ENCODE assay signal across 1 cellular context in genomic region chr19:45779231-45780145, GRCh38.
TF ChIP-seq lines count a peak whose summit lies in the region.

No MANE protein-coding gene starts in this region.

TF ChIP-seq in K562, 482 proteins besides CTCF, POLR2A, EP300 and RAD21 (continued from another document and continues in another):
- no peak for TF ChIP-seq NFIC (IDR thresholded peaks at IDR 0.05)
- no peak for TF ChIP-seq ZFPM2 (CRISPR knock-in tag; IDR thresholded peaks at IDR 0.05)
- TF ChIP-seq ZNF830 (CRISPR knock-in tag; IDR thresholded peaks at IDR 0.05): peak; percentile 44; the same call in 1 of the 2 replicates
- TF ChIP-seq HDAC1 (IDR thresholded peaks at IDR 0.05): peak in 1 of 2 experiments; percentile 71; a peak in 2 of 4 replicates
- TF ChIP-seq ZSCAN32 (CRISPR knock-in tag; IDR thresholded peaks at IDR 0.05): no peak
- no peak for TF ChIP-seq RBM34 (IDR thresholded peaks at IDR 0.05; ENCODE audit: borderline replicate concordance, insufficient read depth, low read length)
- no peak for TF ChIP-seq ARHGAP35 (IDR thresholded peaks at IDR 0.05; ENCODE audit: partially characterized antibody)
- no peak for TF ChIP-seq HOXB6 (CRISPR knock-in tag; IDR thresholded peaks at IDR 0.05; ENCODE audit: borderline replicate concordance)
- TF ChIP-seq BHLHE40 (IDR thresholded peaks at IDR 0.05; ENCODE audit: low read length): peak; percentile 43; the same call in 1 of the 2 replicates
- 0 out of 2 replicates have a peak, but pooled peaks have one; percentile 10 for TF ChIP-seq TAL1 (IDR thresholded peaks at IDR 0.05)
- no peak for TF ChIP-seq NCOA4 (IDR thresholded peaks at IDR 0.05; ENCODE audit: partially characterized antibody)
- TF ChIP-seq, protein P1, sequence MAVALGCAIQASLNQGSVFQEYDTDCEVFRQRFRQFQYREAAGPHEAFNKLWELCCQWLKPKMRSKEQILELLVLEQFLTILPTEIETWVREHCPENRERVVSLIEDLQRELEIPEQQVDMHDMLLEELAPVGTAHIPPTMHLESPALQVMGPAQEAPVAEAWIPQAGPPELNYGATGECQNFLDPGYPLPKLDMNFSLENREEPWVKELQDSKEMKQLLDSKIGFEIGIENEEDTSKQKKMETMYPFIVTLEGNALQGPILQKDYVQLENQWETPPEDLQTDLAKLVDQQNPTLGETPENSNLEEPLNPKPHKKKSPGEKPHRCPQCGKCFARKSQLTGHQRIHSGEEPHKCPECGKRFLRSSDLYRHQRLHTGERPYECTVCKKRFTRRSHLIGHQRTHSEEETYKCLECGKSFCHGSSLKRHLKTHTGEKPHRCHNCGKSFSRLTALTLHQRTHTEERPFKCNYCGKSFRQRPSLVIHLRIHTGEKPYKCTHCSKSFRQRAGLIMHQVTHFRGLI (CRISPR knock-in tag; IDR thresholded peaks at IDR 0.05): no peak
- TF ChIP-seq TRIM28 (IDR thresholded peaks at IDR 0.05): 0 out of 2 replicates have a peak, but pooled peaks have one; percentile 23
- TF ChIP-seq CBX2 (IDR thresholded peaks at IDR 0.05; ENCODE audit: insufficient read depth, low read length, poor library complexity, severe bottlenecking): no peak
- no peak for TF ChIP-seq ELF2 (CRISPR knock-in tag; IDR thresholded peaks at IDR 0.05)
- TF ChIP-seq SMAD3 (CRISPR knock-in tag; conservative IDR thresholded peaks at IDR 0.05): peak; percentile 69; the same call in 1 of the 2 replicates
- peak; percentile 37; the same call in 1 of the 2 replicates for TF ChIP-seq C11orf30 (IDR thresholded peaks at IDR 0.05; ENCODE audit: low read depth)
- no peak for TF ChIP-seq ZC3H8 (IDR thresholded peaks at IDR 0.05)
- peak; percentile 39; the same call in 1 of the 2 replicates for TF ChIP-seq CREB1 (IDR thresholded peaks at IDR 0.05)
- TF ChIP-seq CREB1 (CRISPR knock-in tag; IDR thresholded peaks at IDR 0.05): peak; percentile 42; the same call in 1 of the 2 replicates
- TF ChIP-seq, protein P2, sequence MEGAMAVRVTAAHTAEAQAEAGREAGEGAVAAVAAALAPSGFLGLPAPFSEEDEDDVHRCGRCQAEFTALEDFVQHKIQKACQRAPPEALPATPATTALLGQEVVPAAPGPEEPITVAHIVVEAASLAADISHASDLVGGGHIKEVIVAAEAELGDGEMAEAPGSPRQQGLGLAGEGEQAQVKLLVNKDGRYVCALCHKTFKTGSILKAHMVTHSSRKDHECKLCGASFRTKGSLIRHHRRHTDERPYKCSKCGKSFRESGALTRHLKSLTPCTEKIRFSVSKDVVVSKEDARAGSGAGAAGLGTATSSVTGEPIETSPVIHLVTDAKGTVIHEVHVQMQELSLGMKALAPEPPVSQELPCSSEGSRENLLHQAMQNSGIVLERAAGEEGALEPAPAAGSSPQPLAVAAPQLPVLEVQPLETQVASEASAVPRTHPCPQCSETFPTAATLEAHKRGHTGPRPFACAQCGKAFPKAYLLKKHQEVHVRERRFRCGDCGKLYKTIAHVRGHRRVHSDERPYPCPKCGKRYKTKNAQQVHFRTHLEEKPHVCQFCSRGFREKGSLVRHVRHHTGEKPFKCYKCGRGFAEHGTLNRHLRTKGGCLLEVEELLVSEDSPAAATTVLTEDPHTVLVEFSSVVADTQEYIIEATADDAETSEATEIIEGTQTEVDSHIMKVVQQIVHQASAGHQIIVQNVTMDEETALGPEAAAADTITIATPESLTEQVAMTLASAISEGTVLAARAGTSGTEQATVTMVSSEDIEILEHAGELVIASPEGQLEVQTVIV (CRISPR knock-in tag; IDR thresholded peaks at IDR 0.05; ENCODE audit: borderline replicate concordance): no peak
- peak; percentile 73 for TF ChIP-seq ZNF740 (CRISPR knock-in tag; IDR thresholded peaks at IDR 0.05)
- no peak for TF ChIP-seq ZNF740 (tag; IDR thresholded peaks at IDR 0.05)
- TF ChIP-seq CC2D1A (IDR thresholded peaks at IDR 0.05): peak; percentile 64
- TF ChIP-seq ZKSCAN3 (CRISPR knock-in tag; IDR thresholded peaks at IDR 0.05): no peak
- 0 out of 2 replicates have a peak, but pooled peaks have one; percentile 38 for TF ChIP-seq LARP7 (IDR thresholded peaks at IDR 0.05)
- no peak for TF ChIP-seq NR4A1 (CRISPR knock-in tag; IDR thresholded peaks at IDR 0.05)
- TF ChIP-seq NR4A1 (tag; IDR thresholded peaks at IDR 0.05): no peak
- TF ChIP-seq SOX6 (IDR thresholded peaks at IDR 0.05): peak; percentile 58
- peak in 1 of 2 experiments; percentile 56 for TF ChIP-seq AFF1 (IDR thresholded peaks at IDR 0.05; ENCODE audit: low read depth in 1 of 2, partially characterized antibody in 2 of 2)
- TF ChIP-seq, protein P3, sequence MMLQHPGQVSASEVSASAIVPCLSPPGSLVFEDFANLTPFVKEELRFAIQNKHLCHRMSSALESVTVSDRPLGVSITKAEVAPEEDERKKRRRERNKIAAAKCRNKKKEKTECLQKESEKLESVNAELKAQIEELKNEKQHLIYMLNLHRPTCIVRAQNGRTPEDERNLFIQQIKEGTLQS (IDR thresholded peaks at IDR 0.05): no peak
- TF ChIP-seq, protein P3 (CRISPR knock-in tag; conservative IDR thresholded peaks at IDR 0.05): peak; percentile 15; the same call in 1 of the 2 replicates
- TF ChIP-seq, protein P4, sequence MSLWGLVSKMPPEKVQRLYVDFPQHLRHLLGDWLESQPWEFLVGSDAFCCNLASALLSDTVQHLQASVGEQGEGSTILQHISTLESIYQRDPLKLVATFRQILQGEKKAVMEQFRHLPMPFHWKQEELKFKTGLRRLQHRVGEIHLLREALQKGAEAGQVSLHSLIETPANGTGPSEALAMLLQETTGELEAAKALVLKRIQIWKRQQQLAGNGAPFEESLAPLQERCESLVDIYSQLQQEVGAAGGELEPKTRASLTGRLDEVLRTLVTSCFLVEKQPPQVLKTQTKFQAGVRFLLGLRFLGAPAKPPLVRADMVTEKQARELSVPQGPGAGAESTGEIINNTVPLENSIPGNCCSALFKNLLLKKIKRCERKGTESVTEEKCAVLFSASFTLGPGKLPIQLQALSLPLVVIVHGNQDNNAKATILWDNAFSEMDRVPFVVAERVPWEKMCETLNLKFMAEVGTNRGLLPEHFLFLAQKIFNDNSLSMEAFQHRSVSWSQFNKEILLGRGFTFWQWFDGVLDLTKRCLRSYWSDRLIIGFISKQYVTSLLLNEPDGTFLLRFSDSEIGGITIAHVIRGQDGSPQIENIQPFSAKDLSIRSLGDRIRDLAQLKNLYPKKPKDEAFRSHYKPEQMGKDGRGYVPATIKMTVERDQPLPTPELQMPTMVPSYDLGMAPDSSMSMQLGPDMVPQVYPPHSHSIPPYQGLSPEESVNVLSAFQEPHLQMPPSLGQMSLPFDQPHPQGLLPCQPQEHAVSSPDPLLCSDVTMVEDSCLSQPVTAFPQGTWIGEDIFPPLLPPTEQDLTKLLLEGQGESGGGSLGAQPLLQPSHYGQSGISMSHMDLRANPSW (CRISPR knock-in tag; IDR thresholded peaks at IDR 0.05): 0 out of 2 replicates have a peak, but pooled peaks have one; percentile 35
- peak; percentile 45; the same call in 1 of the 2 replicates for TF ChIP-seq ETV1 (tag; conservative IDR thresholded peaks at IDR 0.05; ENCODE audit: low read depth)
- no peak for TF ChIP-seq RBM15 (IDR thresholded peaks at IDR 0.05; ENCODE audit: insufficient read depth, low read length)
- peak; percentile 52; the same call in 1 of the 2 replicates for TF ChIP-seq SIN3B (IDR thresholded peaks at IDR 0.05; ENCODE audit: low read depth)
- 0 out of 2 replicates have a peak, but pooled peaks have one; percentile 22 for TF ChIP-seq SMARCC2 (IDR thresholded peaks at IDR 0.05; ENCODE audit: low read depth)
- TF ChIP-seq KDM4B (IDR thresholded peaks at IDR 0.05; ENCODE audit: borderline replicate concordance in 2 of 2, low read depth in 1 of 2): no peak
- TF ChIP-seq HMGN3 (IDR thresholded peaks at IDR 0.05; ENCODE audit: borderline replicate concordance, extremely low read depth, insufficient read length, low read depth, low read length): peak; percentile 72
- TF ChIP-seq CCNT2 (IDR thresholded peaks at IDR 0.05; ENCODE audit: borderline replicate concordance, extremely low read depth, insufficient read length, low read depth, low read length): no peak
- TF ChIP-seq RCOR1 (IDR thresholded peaks at IDR 0.05; ENCODE audit: borderline replicate concordance in 1 of 2, low read depth in 2 of 2, low read length in 2 of 2): 0 out of 4 replicates have a peak, but pooled peaks of 1 of the 2 experiments have one; percentile 10
- TF ChIP-seq FOXP1 (CRISPR knock-in tag; IDR thresholded peaks at IDR 0.05): 0 out of 2 replicates have a peak, but pooled peaks have one; percentile 40
- peak; percentile 71 for TF ChIP-seq SMAD4 (CRISPR knock-in tag; conservative IDR thresholded peaks at IDR 0.05)
- TF ChIP-seq, protein P5, sequence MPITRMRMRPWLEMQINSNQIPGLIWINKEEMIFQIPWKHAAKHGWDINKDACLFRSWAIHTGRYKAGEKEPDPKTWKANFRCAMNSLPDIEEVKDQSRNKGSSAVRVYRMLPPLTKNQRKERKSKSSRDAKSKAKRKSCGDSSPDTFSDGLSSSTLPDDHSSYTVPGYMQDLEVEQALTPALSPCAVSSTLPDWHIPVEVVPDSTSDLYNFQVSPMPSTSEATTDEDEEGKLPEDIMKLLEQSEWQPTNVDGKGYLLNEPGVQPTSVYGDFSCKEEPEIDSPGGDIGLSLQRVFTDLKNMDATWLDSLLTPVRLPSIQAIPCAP (CRISPR knock-in tag; IDR thresholded peaks at IDR 0.05; ENCODE audit: borderline replicate concordance): no peak
- peak; percentile 74 for TF ChIP-seq MTA3 (IDR thresholded peaks at IDR 0.05; ENCODE audit: borderline replicate concordance)
- peak; percentile 34 for TF ChIP-seq POLR2B (IDR thresholded peaks at IDR 0.05; ENCODE audit: low read depth, partially characterized antibody)
- TF ChIP-seq ZNF436 (CRISPR knock-in tag; IDR thresholded peaks at IDR 0.05): no peak
- TF ChIP-seq, protein P6, sequence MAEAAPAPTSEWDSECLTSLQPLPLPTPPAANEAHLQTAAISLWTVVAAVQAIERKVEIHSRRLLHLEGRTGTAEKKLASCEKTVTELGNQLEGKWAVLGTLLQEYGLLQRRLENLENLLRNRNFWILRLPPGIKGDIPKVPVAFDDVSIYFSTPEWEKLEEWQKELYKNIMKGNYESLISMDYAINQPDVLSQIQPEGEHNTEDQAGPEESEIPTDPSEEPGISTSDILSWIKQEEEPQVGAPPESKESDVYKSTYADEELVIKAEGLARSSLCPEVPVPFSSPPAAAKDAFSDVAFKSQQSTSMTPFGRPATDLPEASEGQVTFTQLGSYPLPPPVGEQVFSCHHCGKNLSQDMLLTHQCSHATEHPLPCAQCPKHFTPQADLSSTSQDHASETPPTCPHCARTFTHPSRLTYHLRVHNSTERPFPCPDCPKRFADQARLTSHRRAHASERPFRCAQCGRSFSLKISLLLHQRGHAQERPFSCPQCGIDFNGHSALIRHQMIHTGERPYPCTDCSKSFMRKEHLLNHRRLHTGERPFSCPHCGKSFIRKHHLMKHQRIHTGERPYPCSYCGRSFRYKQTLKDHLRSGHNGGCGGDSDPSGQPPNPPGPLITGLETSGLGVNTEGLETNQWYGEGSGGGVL (CRISPR knock-in tag; IDR thresholded peaks at IDR 0.05): no peak
